10 cellular contexts compared by ENCODE assay signal in the genomic region with DNA sequence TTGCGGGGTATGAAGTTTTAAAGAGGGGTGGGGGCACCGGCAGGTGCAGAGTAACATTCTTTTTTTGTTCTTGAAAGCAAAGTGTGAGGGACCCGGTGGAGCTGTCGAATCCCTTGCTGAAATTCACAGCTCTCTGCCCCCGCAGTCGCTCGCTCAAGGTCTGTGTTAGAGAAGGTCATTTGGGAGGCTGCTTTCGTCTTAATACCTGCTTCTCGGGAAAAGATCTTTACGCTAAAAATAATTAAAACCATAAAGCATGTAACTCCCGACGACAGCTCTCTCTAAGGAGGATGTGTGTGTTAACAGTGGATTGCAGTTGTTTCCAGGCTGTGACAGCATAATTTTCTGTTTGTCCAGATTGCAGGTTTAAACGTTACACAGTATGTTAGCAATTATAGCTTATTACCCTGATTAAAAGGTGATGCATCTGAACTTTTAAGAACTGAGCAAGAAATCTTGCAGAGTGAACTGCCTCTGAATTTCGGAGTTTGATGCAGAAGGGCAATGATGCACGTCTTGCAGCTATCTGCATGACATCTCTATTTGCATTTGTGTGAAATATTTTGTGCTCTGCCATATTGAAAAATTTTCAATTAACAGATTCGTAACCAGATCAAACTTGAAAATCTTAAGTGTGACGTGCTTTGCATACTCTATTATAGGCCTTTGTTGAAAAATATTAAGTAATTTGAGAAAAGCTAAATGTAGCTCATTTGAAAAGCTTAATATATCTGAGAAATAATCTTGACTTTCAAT. TPM values are rescaled to one million over a fixed set of nuclear protein-coding genes. Genes with fewer than 3 reads are reported as not detected.
A peak's percentile ranks its signal among the peaks of the same experiment; 100 is the strongest.
DNase-seq lines count a peak whose midpoint lies in the region; ATAC-seq, FAIRE-seq and TF ChIP-seq lines count a peak whose summit lies in the region.
"Had no signal": no experiment of that assay in that cellular context is flagged by ENCODE, and none has a peak within 500 bp of the region (broad histone marks: within the 10 kb centered on the region; RNA-seq: fewer than 3 reads in every experiment).

No MANE protein-coding gene starts in this region.

- DNase-seq in activated CD4-positive, alpha-beta memory T cell treated with anti-CD3 and anti-CD28 coated beads for 36 hours = no peak
- no peak for DNase-seq in activated CD4-positive, alpha-beta memory T cell treated with anti-CD3 and anti-CD28 coated beads, Interleukin-2, amount 10 ng/mL, durations not matched to agents 7 days and 5 days
- no peak for DNase-seq in activated B cell treated with CpG ODN at 0.5 μM for 24 hours
- DNase-seq in stomach = no peak
- DNase-seq in NCI-H1436 (lab: John Stamatoyannopoulos, UW) = no peak
- DNase-seq in urothelium cell line (ENCODE audit: low spot score) = no peak
- DNase-seq: cortex of kidney had no signal

- intact Hi-C loops in activated CD4-positive, alpha-beta memory T cell treated with anti-CD3 and anti-CD28 coated beads for 36 hours (cut with micrococcal nuclease) = no loop called here
- intact Hi-C loops in activated B cell treated with CpG ODN at 0.5 μM for 24 hours (cut with micrococcal nuclease) = no loop called here
- intact Hi-C loops in stomach (cut with DNase I; ENCODE audit: low total_unique reads) = no loop called here

- POLR2A ChIA-PET in activated CD4-positive, alpha-beta memory T cell treated with anti-CD3 and anti-CD28 coated beads for 36 hours (lab: Charles Lee) = no interaction called here
- POLR2A ChIA-PET in activated CD4-positive, alpha-beta memory T cell treated with anti-CD3 and anti-CD28 coated beads, Interleukin-2, amount 10 ng/mL, durations not matched to agents 7 days and 5 days (lab: Charles Lee) = no interaction called here
- POLR2A ChIA-PET in activated B cell treated with CpG ODN at 0.5 μM for 24 hours (lab: Charles Lee) = no interaction called here

- no peak for FAIRE-seq in urothelium cell line (lab: Jason Lieb, UNC)
- FAIRE-seq: RCC 7860 had no signal

- no peak for TF ChIP-seq EP300 in stomach (IDR thresholded peaks at IDR 0.05)

- no peaks in the 10 kb centered on the region for H3K9me3 Mint-ChIP-seq in activated CD4-positive, alpha-beta memory T cell treated with anti-CD3 and anti-CD28 coated beads for 36 hours
- H3K9me3 Mint-ChIP-seq in activated CD4-positive, alpha-beta memory T cell treated with anti-CD3 and anti-CD28 coated beads, Interleukin-2, amount 10 ng/mL, durations not matched to agents 7 days and 5 days = no peaks in the 10 kb centered on the region
- H3K9me3 Mint-ChIP-seq in activated B cell treated with CpG ODN at 0.5 μM for 24 hours = no peaks in the 10 kb centered on the region

- H3K4me3 Mint-ChIP-seq in activated CD4-positive, alpha-beta memory T cell treated with anti-CD3 and anti-CD28 coated beads for 36 hours = peak overlapping the region; percentile 57
- no peak overlapping the region for H3K4me3 Mint-ChIP-seq in activated CD4-positive, alpha-beta memory T cell treated with anti-CD3 and anti-CD28 coated beads, Interleukin-2, amount 10 ng/mL, durations not matched to agents 7 days and 5 days
- H3K4me3 Mint-ChIP-seq in activated B cell treated with CpG ODN at 0.5 μM for 24 hours = peak overlapping the region; percentile 49

- H3K36me3 Mint-ChIP-seq in activated CD4-positive, alpha-beta memory T cell treated with anti-CD3 and anti-CD28 coated beads for 36 hours = no peaks in the 10 kb centered on the region
- no peaks in the 10 kb centered on the region for H3K36me3 Mint-ChIP-seq in activated CD4-positive, alpha-beta memory T cell treated with anti-CD3 and anti-CD28 coated beads, Interleukin-2, amount 10 ng/mL, durations not matched to agents 7 days and 5 days (ENCODE audit: low read depth)
- no peaks in the 10 kb centered on the region for H3K36me3 Mint-ChIP-seq in activated B cell treated with CpG ODN at 0.5 μM for 24 hours (ENCODE audit: low read depth)

- H3K9ac ChIP-seq in iPS-18a (ENCODE audit: low read length) = peak overlapping the region; percentile 68

- H3K27me3 ChIP-seq in iPS-18a (ENCODE audit: control insufficient read depth, insufficient read depth, low read length) = peaks cover 41% of the 10 kb centered on the region
- peaks cover 0 to 48% (median 19%) of the 10 kb centered on the region in 3 donors for H3K27me3 ChIP-seq in stomach

- H3K27me3 Mint-ChIP-seq in activated CD4-positive, alpha-beta memory T cell treated with anti-CD3 and anti-CD28 coated beads for 36 hours = peaks cover 49% of the 10 kb centered on the region
- peaks cover 61% of the 10 kb centered on the region for H3K27me3 Mint-ChIP-seq in activated CD4-positive, alpha-beta memory T cell treated with anti-CD3 and anti-CD28 coated beads, Interleukin-2, amount 10 ng/mL, durations not matched to agents 7 days and 5 days
- peaks cover 40% of the 10 kb centered on the region for H3K27me3 Mint-ChIP-seq in activated B cell treated with CpG ODN at 0.5 μM for 24 hours

- no peak for TF ChIP-seq POLR2A in stomach (IDR thresholded peaks at IDR 0.05)

- ATAC-seq in activated B cell treated with CpG ODN at 0.5 μM for 24 hours (ENCODE audit: low read depth) (no peak), HG02981 (IDR thresholded peaks at IDR 0.05; ENCODE audit: unreplicated experiment) (no peak)

- H3K4me1 ChIP-seq in iPS-18a (ENCODE audit: control insufficient read depth, low read depth, low read length) (no peaks in the 10 kb centered on the region), stomach (peaks cover 0 to 16% (median 13%) of the 10 kb centered on the region in 4 donors)

- H3K9me3 ChIP-seq in iPS-18a (ENCODE audit: control insufficient read depth, low read depth, low read length) (no peaks in the 10 kb centered on the region), stomach (no peaks in the 10 kb centered on the region)

- H3K36me3 ChIP-seq in iPS-18a (ENCODE audit: control insufficient read depth, low read depth, low read length) = no peaks in the 10 kb centered on the region
- H3K36me3 ChIP-seq in stomach = no peaks in the 10 kb centered on the region

- CTCF ChIA-PET in activated CD4-positive, alpha-beta memory T cell treated with anti-CD3 and anti-CD28 coated beads for 36 hours (lab: Charles Lee) = no interaction called here
- CTCF ChIA-PET in activated CD4-positive, alpha-beta memory T cell treated with anti-CD3 and anti-CD28 coated beads, Interleukin-2, amount 10 ng/mL, durations not matched to agents 7 days and 5 days (lab: Charles Lee) = no interaction called here
- CTCF ChIA-PET in activated B cell treated with CpG ODN at 0.5 μM for 24 hours (lab: Charles Lee) = no interaction called here

- 23 to 34% (median 27%) methylated on average over 17 of the region's 17 CpGs for WGBS in stomach, 5 donors

- H3K4me1 Mint-ChIP-seq in activated CD4-positive, alpha-beta memory T cell treated with anti-CD3 and anti-CD28 coated beads for 36 hours (ENCODE audit: low read depth) = peaks cover 5% of the 10 kb centered on the region
- peaks cover 3% of the 10 kb centered on the region for H3K4me1 Mint-ChIP-seq in activated CD4-positive, alpha-beta memory T cell treated with anti-CD3 and anti-CD28 coated beads, Interleukin-2, amount 10 ng/mL, durations not matched to agents 7 days and 5 days
- peaks cover 7% of the 10 kb centered on the region for H3K4me1 Mint-ChIP-seq in activated B cell treated with CpG ODN at 0.5 μM for 24 hours

- no peak overlapping the region for H3K27ac ChIP-seq in iPS-18a (ENCODE audit: low read length)
- no peak overlapping the region for H3K27ac ChIP-seq in stomach

- H3K27ac Mint-ChIP-seq in activated CD4-positive, alpha-beta memory T cell treated with anti-CD3 and anti-CD28 coated beads for 36 hours = no peak overlapping the region
- no peak overlapping the region for H3K27ac Mint-ChIP-seq in activated CD4-positive, alpha-beta memory T cell treated with anti-CD3 and anti-CD28 coated beads, Interleukin-2, amount 10 ng/mL, durations not matched to agents 7 days and 5 days
- no peak overlapping the region for H3K27ac Mint-ChIP-seq in activated B cell treated with CpG ODN at 0.5 μM for 24 hours

- TF ChIP-seq CTCF in activated B cell treated with CpG ODN at 0.5 μM for 24 hours (IDR thresholded peaks at IDR 0.05) = no peak
- no peak for TF ChIP-seq CTCF in stomach (IDR thresholded peaks at IDR 0.05)

- H3K4me3 ChIP-seq in iPS-18a (ENCODE audit: low read length) (peak overlapping the region; percentile 76), stomach (peak overlapping the region; percentile 47 to 64 (median 58))

RNA-seq across cellular contexts. Expression of gene RAPGEF4, which starts 1.0 kb away (rescaled TPM):
- total RNA-seq in activated CD4-positive, alpha-beta memory T cell treated with anti-CD3 and anti-CD28 coated beads for 36 hours = under 1 TPM in 1 of 2 experiments, not detected in 1; 0.21 TPM
- total RNA-seq in activated CD4-positive, alpha-beta memory T cell treated with anti-CD3 and anti-CD28 coated beads, Interleukin-2, amount 10 ng/mL, durations not matched to agents 7 days and 5 days = under 1 TPM; 0.23 to 0.40 TPM
- total RNA-seq in activated B cell treated with CpG ODN at 0.5 μM for 24 hours = 0.17 TPM in 1 of 2 replicates, not detected in the other
- total RNA-seq in stomach = 10 to 100 TPM in 2 of 5 donors, 1 to 10 TPM in 2, not detected in 1; 5.3 to 23.7 (median 11.7) TPM
- 1 to 10 TPM; 3.6 to 9.8 (median 3.9) TPM for polyA plus RNA-seq in stomach
